ENCODE assay signal across 15 cellular contexts in genomic region chr3:37594873-37595783, GRCh38.
A peak's percentile ranks its signal among the peaks of the same experiment; 100 is the strongest.
DNase-seq lines count a peak whose midpoint lies in the region; ATAC-seq and TF ChIP-seq lines count a peak whose summit lies in the region.
"Had no signal": no experiment of that assay in that cellular context is flagged by ENCODE, and none has a peak within 500 bp of the region (broad histone marks: within the 10 kb centered on the region; RNA-seq: fewer than 3 reads in every experiment).

No MANE protein-coding gene starts in this region.

- TF ChIP-seq EP300 in transverse colon (IDR thresholded peaks at IDR 0.05; ENCODE audit: low read depth), result no peak

- 64% methylated on average over 8 of the region's 8 CpGs for WGBS in right lobe of liver (ENCODE audit: insufficient coverage, low coverage, low lambda C conversion rate, missing lambda C conversion rate)
- WGBS in transverse colon (ENCODE audit: low coverage in 1 of 2), 2 donors, result 66 to 81% methylated on average over 6 to 8 of the region's 8 CpGs

- ATAC-seq in right lobe of liver (peak; percentile 72 to 83 (median 80)), HG03432 (IDR thresholded peaks at IDR 0.05; ENCODE audit: unreplicated experiment) (no peak)
- no peak for ATAC-seq in naive thymus-derived CD8-positive, alpha-beta T cell

- H3K36me3 ChIP-seq in ascending aorta (no peaks in the 10 kb centered on the region), right lobe of liver (no peaks in the 10 kb centered on the region), transverse colon (no peaks in the 10 kb centered on the region), HAP-1 (replicated peaks) (no peaks in the 10 kb centered on the region)

- no peak for TF ChIP-seq CTCF in ascending aorta (IDR thresholded peaks at IDR 0.05)
- TF ChIP-seq CTCF in right lobe of liver (IDR thresholded peaks at IDR 0.05), result no peak
- no peak for TF ChIP-seq CTCF in transverse colon (IDR thresholded peaks at IDR 0.05)

- peaks cover 0 to 2% (median 0%) of the 10 kb centered on the region in 4 donors for H3K4me1 Mint-ChIP-seq in naive thymus-derived CD8-positive, alpha-beta T cell
- H3K4me1 Mint-ChIP-seq: CD4-positive, CD25-positive, alpha-beta regulatory T cell; neural crest cell had no signal

- DNase-seq in HT-29 (ENCODE audit: low spot score) (peak; percentile 37), ascending aorta (ENCODE audit: low spot score in 2 of 2) (no peak), right lobe of liver (no peak), transverse colon (no peak), HAP-1 (ENCODE audit: low spot score in 2 of 2) (no peak)
- DNase-seq in naive thymus-derived CD8-positive, alpha-beta T cell, result no peak
- DNase-seq: activated CD4-positive, CD25-positive, alpha-beta regulatory T cell; activated gamma-delta T cell; CD4-positive, CD25-positive, alpha-beta regulatory T cell; left ventricle myocardium inferior; NCI-H1694; T-helper 1 cell had no signal

- H3K9me3 ChIP-seq in ascending aorta (no peaks in the 10 kb centered on the region), right lobe of liver (no peaks in the 10 kb centered on the region), transverse colon (no peaks in the 10 kb centered on the region), HAP-1 (no peaks in the 10 kb centered on the region)
- H3K9me3 ChIP-seq: left ventricle myocardium inferior had no signal

- peaks cover 0 to 3% (median 0%) of the 10 kb centered on the region in 9 donors for H3K9me3 Mint-ChIP-seq in naive thymus-derived CD8-positive, alpha-beta T cell
- H3K9me3 Mint-ChIP-seq: neural crest cell had no signal

- no peak overlapping the region for H3K27ac Mint-ChIP-seq in naive thymus-derived CD8-positive, alpha-beta T cell
- H3K27ac Mint-ChIP-seq: CD4-positive, CD25-positive, alpha-beta regulatory T cell had no signal

- intact Hi-C loops in ascending aorta (cut with DNase I), result no loop called here
- intact Hi-C loops in right lobe of liver (cut with DNase I), result no loop called here
- intact Hi-C loops in transverse colon (cut with DNase I; ENCODE audit: low total_unique reads), result no loop called here

- H3K4me3 ChIP-seq in ascending aorta (no peak overlapping the region), right lobe of liver (no peak overlapping the region), transverse colon (no peak overlapping the region), HAP-1 (no peak overlapping the region)
- H3K4me3 ChIP-seq: left ventricle myocardium inferior had no signal

- H3K27me3 Mint-ChIP-seq in naive thymus-derived CD8-positive, alpha-beta T cell, result peaks cover 0 to 16% (median 5%) of the 10 kb centered on the region in 5 donors

- POLR2A ChIA-PET in naive thymus-derived CD8-positive, alpha-beta T cell (lab: Charles Lee), result no interaction called here

- H3K4me1 ChIP-seq in ascending aorta, result peaks cover 35 to 72% of the 10 kb centered on the region in 2 donors
- H3K4me1 ChIP-seq in right lobe of liver, result peaks cover 0 to 19% (median 0%) of the 10 kb centered on the region in 4 donors
- peaks cover 17 to 37% (median 29%) of the 10 kb centered on the region in 4 donors for H3K4me1 ChIP-seq in transverse colon
- no peaks in the 10 kb centered on the region for H3K4me1 ChIP-seq in HAP-1

- no peak overlapping the region for H3K4me3 Mint-ChIP-seq in naive thymus-derived CD8-positive, alpha-beta T cell
- H3K4me3 Mint-ChIP-seq: CD4-positive, CD25-positive, alpha-beta regulatory T cell; neural crest cell had no signal

- TF ChIP-seq POLR2A in right lobe of liver (IDR thresholded peaks at IDR 0.05), result no peak
- no peak for TF ChIP-seq POLR2A in transverse colon (IDR thresholded peaks at IDR 0.05)

- H3K27ac ChIP-seq in ascending aorta (peak overlapping the region; percentile 95 to 96), right lobe of liver (peak overlapping the region; percentile 1 to 43 (median 24)), transverse colon (peak overlapping the region; percentile 56 to 68 (median 58))
- H3K27ac ChIP-seq: left ventricle myocardium inferior, RWPE1 had no signal

- H3K27me3 ChIP-seq in ascending aorta, result no peaks in the 10 kb centered on the region
- no peaks in the 10 kb centered on the region for H3K27me3 ChIP-seq in right lobe of liver
- no peaks in the 10 kb centered on the region for H3K27me3 ChIP-seq in transverse colon
- H3K27me3 ChIP-seq in HAP-1 (ENCODE audit: low read depth), result no peaks in the 10 kb centered on the region

- in situ Hi-C loops in transverse colon (cut with MboI; ENCODE audit: low pct_ligation_motif_present in 1 of 4, low pct_unique_long_range_greater_than_20kb in 1 of 4, low sequenced_read_pairs in 3 of 4) (no loop called here), HAP-1 (cut with MboI; ENCODE audit: low sequenced_read_pairs) (no loop called here)

- H3K36me3 Mint-ChIP-seq in naive thymus-derived CD8-positive, alpha-beta T cell, result no peaks in the 10 kb centered on the region
- H3K36me3 Mint-ChIP-seq: CD4-positive, CD25-positive, alpha-beta regulatory T cell had no signal

Comparison
In these comparisons a context has a peak if more than half of its experiments do, and no peak if none do; other contexts are left out.
1. H3K27ac ChIP-seq: peak in every context shown above with its lines; median percentile 96 in ascending aorta; 58 in transverse colon; 24 in right lobe of liver.
2. ATAC-seq: peak in right lobe of liver (4 of 4); none in naive thymus-derived CD8-positive, alpha-beta T cell (0 of 2) and HG03432 (single experiment).